ENCODE assay signal across 25 cellular contexts in genomic region chr1:109542657-109543056, GRCh38. TPM values are rescaled to one million over a fixed set of nuclear protein-coding genes. Genes with fewer than 3 reads are reported as not detected.
"Had no signal": no experiment of that assay in that cellular context is flagged by ENCODE, and none has a peak within 500 bp of the region (broad histone marks: within the 10 kb centered on the region; RNA-seq: fewer than 3 reads in every experiment).

No MANE protein-coding gene starts in this region.

- H3K4me3 Mint-ChIP-seq: dendritic cell treated with granulocyte-macrophage colony-stimulating factor and Interleukin-4, amounts not matched to agents 40 ng/mL and 50 ng/mL, for 4 days; effector memory CD8-positive, alpha-beta T cell; immature natural killer cell; memory B cell; mesothelial cell of epicardium; natural killer cell; type B pancreatic cell had no signal

- H3K27ac Mint-ChIP-seq: dendritic cell treated with granulocyte-macrophage colony-stimulating factor and Interleukin-4, amounts not matched to agents 40 ng/mL and 50 ng/mL, for 4 days; effector memory CD8-positive, alpha-beta T cell; immature natural killer cell; mesothelial cell of epicardium; natural killer cell; type B pancreatic cell had no signal

- H3K27me3 Mint-ChIP-seq: effector memory CD8-positive, alpha-beta T cell had no signal

- H3K27me3 ChIP-seq: gastrocnemius medialis, sigmoid colon, thyroid gland, uterus had no signal

- H3K36me3 Mint-ChIP-seq: immature natural killer cell, mesothelial cell of epicardium, natural killer cell, type B pancreatic cell had no signal

- DNase-seq: effector memory CD8-positive, alpha-beta T cell; gastrocnemius medialis; glutamatergic neuron; immature natural killer cell; left ventricle myocardium inferior; lower lobe of right lung; natural killer cell; psoas muscle; retina; sigmoid colon; stimulated activated CD4-positive, alpha-beta T cell treated with anti-CD3 and anti-CD28 coated beads, Interleukin-2, amount 100 ng/mL, for 24 hours; stimulated activated CD4-positive, alpha-beta T cell treated with anti-CD3 and anti-CD28 coated beads, Interleukin-4, amount 100 ng/mL, for 4 hours; stimulated activated naive CD4-positive, alpha-beta T cell; thyroid gland; uterus had no signal

- H3K9me3 ChIP-seq: esophagus muscularis mucosa, gastrocnemius medialis, left ventricle myocardium inferior, lower lobe of right lung, psoas muscle, sigmoid colon, thyroid gland, uterus had no signal

- H3K9me3 Mint-ChIP-seq: dendritic cell treated with granulocyte-macrophage colony-stimulating factor and Interleukin-4, amounts not matched to agents 40 ng/mL and 50 ng/mL, for 4 days; effector memory CD8-positive, alpha-beta T cell; immature natural killer cell; memory B cell; mesothelial cell of epicardium; natural killer cell; type B pancreatic cell had no signal

- H3K27ac ChIP-seq: epithelial cell of prostate, esophagus muscularis mucosa, gastrocnemius medialis, left ventricle myocardium inferior, lower lobe of right lung, psoas muscle, sigmoid colon, skin epidermis, thyroid gland, uterus had no signal

- H3K4me1 ChIP-seq: uterus had no signal

- ATAC-seq: effector memory CD8-positive, alpha-beta T cell; gastrocnemius medialis; lower lobe of right lung; natural killer cell; psoas muscle had no signal

- H3K36me3 ChIP-seq: esophagus muscularis mucosa, gastrocnemius medialis, left ventricle myocardium inferior, lower lobe of right lung, sigmoid colon, thyroid gland, uterus had no signal

- H3K4me3 ChIP-seq: esophagus muscularis mucosa, gastrocnemius medialis, left ventricle myocardium inferior, lower lobe of right lung, psoas muscle, sigmoid colon, skin epidermis, thyroid gland, uterus had no signal

RNA-seq across cellular contexts. Expression of gene GPR61, which starts 3.0 kb away (rescaled TPM):
- total RNA-seq: esophagus muscularis mucosa, fibroblast of villous mesenchyme, gastrocnemius medialis, lower lobe of right lung, mesothelial cell of epicardium, omental fat pad had no signal
- polyA plus RNA-seq: immature natural killer cell, keratinocyte had no signal
